ENCODE assay signal across 9 cellular contexts in genomic region chr6:144785056-144785455, GRCh38.
"Had no signal": no experiment of that assay in that cellular context is flagged by ENCODE, and none has a peak within 500 bp of the region (broad histone marks: within the 10 kb centered on the region; RNA-seq: fewer than 3 reads in every experiment).

No MANE protein-coding gene starts in this region.

- H3K4me3 Mint-ChIP-seq: HFFc6, IgD-negative memory B cell had no signal

- H3K9me3 Mint-ChIP-seq: HFFc6, IgD-negative memory B cell had no signal

- ATAC-seq: HCT116, HepG2 had no signal

- H3K4me1 Mint-ChIP-seq: IgD-negative memory B cell had no signal

- H3K27me3 Mint-ChIP-seq: IgD-negative memory B cell had no signal

- DNase-seq: GOT3, H7, HFFc6, KBM-7 had no signal

- H3K4me3 ChIP-seq: GM23248, HAP-1 had no signal

- H3K27ac Mint-ChIP-seq: HFFc6 had no signal
